Comparison of ENCODE assay signal across 12 cellular contexts in genomic region chr17:67442787-67443624, GRCh38.
DNase-seq lines count a peak whose midpoint lies in the region; ATAC-seq and TF ChIP-seq lines count a peak whose summit lies in the region.
"Had no signal": no experiment of that assay in that cellular context is flagged by ENCODE, and none has a peak within 500 bp of the region (broad histone marks: within the 10 kb centered on the region; RNA-seq: fewer than 3 reads in every experiment).

No MANE protein-coding gene starts in this region.

- 82 to 91% methylated on average over 13 of the region's 13 CpGs for WGBS in sigmoid colon, 2 donors

- H3K9me3 ChIP-seq in sigmoid colon, result no peaks in the 10 kb centered on the region
- H3K9me3 ChIP-seq: SJSA1, spleen had no signal

- no peaks in the 10 kb centered on the region for H3K27me3 ChIP-seq in sigmoid colon
- H3K27me3 ChIP-seq: SJSA1, spleen had no signal

- TF ChIP-seq CTCF in HFF-Myc (IDR thresholded peaks at IDR 0.05; ENCODE audit: low read depth, low read length, missing control alignments) (no peak), fibroblast of the aortic adventitia (IDR thresholded peaks at IDR 0.05; ENCODE audit: insufficient read depth, low read length) (no peak), sigmoid colon (IDR thresholded peaks at IDR 0.05) (no peak)

- no peak for TF ChIP-seq EP300 in sigmoid colon (IDR thresholded peaks at IDR 0.05)

- no peak for ATAC-seq in SK-N-SH treated with all-trans-retinoic acid at 6 μM for 48 hours
- no peak for ATAC-seq in HG02571 (IDR thresholded peaks at IDR 0.05; ENCODE audit: unreplicated experiment)
- no peak for ATAC-seq in activated CD4-positive, CD25-positive, alpha-beta regulatory T cell treated with anti-CD3 and anti-CD28 coated beads, Interleukin-2, amount 50 U/mL, for 24 hours

- H3K4me1 ChIP-seq in sigmoid colon, result peaks cover 0 to 13% (median 3%) of the 10 kb centered on the region in 4 donors

- H3K4me3 ChIP-seq in HFF-Myc (replicated peaks; ENCODE audit: low read depth, low read length) (peak overlapping the region; percentile 24; the same call in 1 of the 2 replicates), fibroblast of the aortic adventitia (ENCODE audit: low read depth, low read length) (no peak overlapping the region), sigmoid colon (no peak overlapping the region)
- H3K4me3 ChIP-seq: SJSA1, spleen had no signal

- H3K27ac ChIP-seq in sigmoid colon, result peak overlapping the region; percentile 43 to 61 (median 52)
- H3K27ac ChIP-seq: SJSA1 had no signal

- intact Hi-C loops in sigmoid colon (cut with DNase I), result no loop called here

- no peak for TF ChIP-seq POLR2A in sigmoid colon (IDR thresholded peaks at IDR 0.05)

- DNase-seq in HFF-Myc (ENCODE audit: extremely low read depth, low read depth), result no peak
- DNase-seq in fibroblast of the aortic adventitia (ENCODE audit: low read depth), result peak; percentile 50
- DNase-seq in sigmoid colon, result no peak
- no peak for DNase-seq in hepatic stellate cell (ENCODE audit: low spot score)
- DNase-seq: islet precursor cell; NCI-H2171; spleen; stimulated activated naive CD4-positive, alpha-beta T cell had no signal

- no peaks in the 10 kb centered on the region for H3K36me3 ChIP-seq in sigmoid colon
- H3K36me3 ChIP-seq: SJSA1, spleen had no signal

TF ChIP-seq in SK-N-SH treated with all-trans-retinoic acid at 6 μM for 48 hours, 23 proteins besides CTCF, POLR2A, EP300 and RAD21:
- TF ChIP-seq SNAI2 (CRISPR knock-in tag; IDR thresholded peaks at IDR 0.05) (no peak), ZNF8 (CRISPR knock-in tag; IDR thresholded peaks at IDR 0.05) (no peak), ZNF70 (CRISPR knock-in tag; IDR thresholded peaks at IDR 0.05) (peak; percentile 44; the same call in 1 of the 2 replicates), RARB (CRISPR knock-in tag; IDR thresholded peaks at IDR 0.05) (no peak)
TF ChIP-seq in SK-N-SH treated with all-trans-retinoic acid at 6 μM for 48 hours: peak in this region for 1.
